9 cellular contexts compared by ENCODE assay signal in genomic region chr1:86912501-86912900, GRCh38. TPM values are rescaled to one million over a fixed set of nuclear protein-coding genes. Genes with fewer than 3 reads are reported as not detected.
DNase-seq lines count a peak whose midpoint lies in the region; ATAC-seq and TF ChIP-seq lines count a peak whose summit lies in the region.
"Had no signal": no experiment of that assay in that cellular context is flagged by ENCODE, and none has a peak within 500 bp of the region (broad histone marks: within the 10 kb centered on the region; RNA-seq: fewer than 3 reads in every experiment).

No MANE protein-coding gene starts in this region.

- H3K36me3 Mint-ChIP-seq in effector memory CD8-positive, alpha-beta T cell (ENCODE audit: insufficient read depth): peaks cover 14% of the 10 kb centered on the region

- H3K4me3 Mint-ChIP-seq in effector memory CD8-positive, alpha-beta T cell: no peak overlapping the region

- H3K27me3 ChIP-seq in left ventricle myocardium inferior (ENCODE audit: low read depth) (no peaks in the 10 kb centered on the region), adipocyte (replicated peaks; ENCODE audit: control insufficient read depth, insufficient read depth, low read length) (no peaks in the 10 kb centered on the region), kidney epithelial cell (ENCODE audit: control insufficient read depth, insufficient read depth, low read length) (no peaks in the 10 kb centered on the region), aorta (ENCODE audit: control insufficient read depth in 1 of 2, insufficient read depth in 2 of 2, low read length in 1 of 2) (no peaks in the 10 kb centered on the region)

- ATAC-seq in Right ventricle myocardium superior (ENCODE audit: poor library complexity) (no peak), aorta (ENCODE audit: low FRiP score) (no peak), HG03045 (IDR thresholded peaks at IDR 0.05; ENCODE audit: unreplicated experiment) (no peak)
- no peak for ATAC-seq in effector memory CD8-positive, alpha-beta T cell (replicated peaks)

- WGBS in aorta, 2 donors: 28% methylated on average over 5 of the region's 5 CpGs

- TF ChIP-seq CTCF in left ventricle myocardium inferior (IDR thresholded peaks at IDR 0.05; ENCODE audit: borderline replicate concordance): no peak
- TF ChIP-seq CTCF in kidney epithelial cell (IDR thresholded peaks at IDR 0.05; ENCODE audit: insufficient read depth, low read length, poor library complexity, severe bottlenecking): no peak

- H3K27ac Mint-ChIP-seq in effector memory CD8-positive, alpha-beta T cell: no peak overlapping the region

- no peak overlapping the region for H3K27ac ChIP-seq in left ventricle myocardium inferior (replicated peaks)
- H3K27ac ChIP-seq in aorta (ENCODE audit: low read depth in 1 of 2, low read length in 2 of 2): no peak overlapping the region

- H3K9ac ChIP-seq in adipocyte (ENCODE audit: low read length): peak overlapping the region; percentile 100

- H3K36me3 ChIP-seq in left ventricle myocardium inferior: peaks cover 2% of the 10 kb centered on the region
- H3K36me3 ChIP-seq in adipocyte (ENCODE audit: control insufficient read depth, insufficient read depth, low read length, severe bottlenecking): peaks cover 17% of the 10 kb centered on the region
- no peaks in the 10 kb centered on the region for H3K36me3 ChIP-seq in kidney epithelial cell (ENCODE audit: control insufficient read depth, insufficient read depth, low read length)
- H3K36me3 ChIP-seq in aorta (ENCODE audit: control insufficient read depth in 1 of 2, insufficient read depth in 2 of 2, low read length in 1 of 2): no peaks in the 10 kb centered on the region

- H3K4me3 ChIP-seq in left ventricle myocardium inferior (peak overlapping the region; percentile 88), adipocyte (ENCODE audit: low read length) (peak overlapping the region; percentile 100), kidney epithelial cell (ENCODE audit: low read depth, low read length) (peak overlapping the region; percentile 84), aorta (ENCODE audit: low read length in 2 of 2) (peak overlapping the region; percentile 96 to 100)

- H3K4me1 ChIP-seq in left ventricle myocardium inferior (peaks cover 69% of the 10 kb centered on the region), adipocyte (ENCODE audit: control insufficient read depth, insufficient read depth, low read length) (peaks cover 34% of the 10 kb centered on the region), aorta (ENCODE audit: control insufficient read depth in 1 of 2, insufficient read depth in 2 of 2, low read length in 2 of 2) (peaks cover 1 to 5% of the 10 kb centered on the region in 2 donors)

- no peaks in the 10 kb centered on the region for H3K9me3 Mint-ChIP-seq in effector memory CD8-positive, alpha-beta T cell

- intact Hi-C loops in left ventricle myocardium inferior (cut with micrococcal nuclease) (no loop called here), Right ventricle myocardium superior (cut with DNase I) (no loop called here), aorta (cut with DNase I) (loop anchor here (5.0 to 10.0 kb wide), 2 partner anchors 125 to 208 kb away; partner anchors contain the start of gene SH3GLB1 (in 1 of the 2))

- H3K4me1 Mint-ChIP-seq in effector memory CD8-positive, alpha-beta T cell (ENCODE audit: low read depth in 2 of 2): peaks cover 40 to 52% of the 10 kb centered on the region in 2 donors

- DNase-seq in left ventricle myocardium inferior (no peak), Right ventricle myocardium superior (no peak), adipocyte (ENCODE audit: low read depth) (peak; percentile 43), kidney epithelial cell (ENCODE audit: low read depth) (no peak), aorta (no peak), HuH-7.5 (ENCODE audit: low spot score) (no peak)
- no peak for DNase-seq in effector memory CD8-positive, alpha-beta T cell
- DNase-seq: DMS79 treated with DMSO at 0.1 percent for 48 hours had no signal

- H3K9me3 ChIP-seq in left ventricle myocardium inferior (replicated peaks): no peaks in the 10 kb centered on the region
- H3K9me3 ChIP-seq in adipocyte (ENCODE audit: control insufficient read depth, low read length): no peaks in the 10 kb centered on the region
- no peaks in the 10 kb centered on the region for H3K9me3 ChIP-seq in aorta (ENCODE audit: control insufficient read depth, low read length)

- no peaks in the 10 kb centered on the region for H3K27me3 Mint-ChIP-seq in effector memory CD8-positive, alpha-beta T cell

RNA-seq across cellular contexts. Expression of gene SELENOF, which starts 1.4 kb away (rescaled TPM):
- total RNA-seq in left ventricle myocardium inferior (67.0 TPM), Right ventricle myocardium superior (69.8 TPM), kidney epithelial cell (186 and 190 TPM in 2 replicates), aorta (100 to 1,000 TPM; 145 to 169 TPM)
- polyA plus RNA-seq in aorta: 100 to 1,000 TPM; 133 to 153 TPM

RNA-seq across cellular contexts. Expression of gene HS2ST1, which starts 1.9 kb away (rescaled TPM):
- total RNA-seq in left ventricle myocardium inferior (12.6 TPM), Right ventricle myocardium superior (10.7 TPM), kidney epithelial cell (10.4 and 13.4 TPM in 2 replicates), aorta (10 to 100 TPM; 11.3 to 20.3 TPM)
- polyA plus RNA-seq in aorta: 1 to 10 TPM; 4.1 to 6.3 TPM

Comparison
In these comparisons a context has a peak if more than half of its experiments do, and no peak if none do; other contexts are left out.
1. intact Hi-C loops: an anchor here in aorta (5.0 to 10.0 kb wide); none called in left ventricle myocardium inferior and Right ventricle myocardium superior.